ENCODE assay signal across 15 cellular contexts in genomic region chr12:24201258-24201970, GRCh38.
DNase-seq lines count a peak whose midpoint lies in the region; ATAC-seq lines count a peak whose summit lies in the region.
"Had no signal": no experiment of that assay in that cellular context is flagged by ENCODE, and none has a peak within 500 bp of the region (broad histone marks: within the 10 kb centered on the region; RNA-seq: fewer than 3 reads in every experiment).

No MANE protein-coding gene starts in this region.

- H3K36me3 ChIP-seq in CD4-positive, alpha-beta memory T cell (ENCODE audit: insufficient read depth, low read length): no peaks in the 10 kb centered on the region
- H3K36me3 ChIP-seq: neural progenitor cell had no signal

- H3K27ac Mint-ChIP-seq in CD4-positive, alpha-beta memory T cell: no peak overlapping the region
- H3K27ac Mint-ChIP-seq: activated naive CD8-positive, alpha-beta T cell; CD4-positive, CD25-positive, alpha-beta regulatory T cell; neural progenitor cell had no signal

- DNase-seq in renal cortical epithelial cell (ENCODE audit: low read depth) (peak; percentile 83), retina (no peak), NOMO-1 treated with DMSO at 0.1 percent for 48 hours (lab: John Stamatoyannopoulos, UW; ENCODE audit: unreplicated experiment) (no peak), iPS-NIHi7 (ENCODE audit: extremely low spot score) (no peak)
- DNase-seq in CD4-positive, alpha-beta memory T cell: no peak
- DNase-seq: CD4-positive, CD25-positive, alpha-beta regulatory T cell; cerebellar nuclear complex; erythroblast; GF-D8; testis had no signal

- H3K4me3 ChIP-seq in CD4-positive, alpha-beta memory T cell (ENCODE audit: low read length in 2 of 2): no peak overlapping the region
- H3K4me3 ChIP-seq: neural progenitor cell, testis had no signal

- peaks cover 0 to 8% (median 0%) of the 10 kb centered on the region in 8 donors for H3K9me3 Mint-ChIP-seq in CD4-positive, alpha-beta memory T cell

- no peaks in the 10 kb centered on the region for H3K27me3 Mint-ChIP-seq in CD4-positive, alpha-beta memory T cell
- H3K27me3 Mint-ChIP-seq: activated naive CD8-positive, alpha-beta T cell; CD4-positive, CD25-positive, alpha-beta regulatory T cell had no signal

- H3K27ac ChIP-seq in CD4-positive, alpha-beta memory T cell (ENCODE audit: low read depth, low read length): no peak overlapping the region
- H3K27ac ChIP-seq: neural progenitor cell, testis had no signal

- H3K4me1 ChIP-seq in CD4-positive, alpha-beta memory T cell (ENCODE audit: insufficient read depth, low read length): no peaks in the 10 kb centered on the region
- H3K4me1 ChIP-seq: testis had no signal

- H3K27me3 ChIP-seq in CD4-positive, alpha-beta memory T cell (ENCODE audit: insufficient read depth, low read length): no peaks in the 10 kb centered on the region
- H3K27me3 ChIP-seq: neural progenitor cell, testis had no signal

- H3K4me1 Mint-ChIP-seq in CD4-positive, alpha-beta memory T cell: no peaks in the 10 kb centered on the region
- H3K4me1 Mint-ChIP-seq: CD4-positive, CD25-positive, alpha-beta regulatory T cell had no signal

- no peaks in the 10 kb centered on the region for H3K36me3 Mint-ChIP-seq in CD4-positive, alpha-beta memory T cell
- H3K36me3 Mint-ChIP-seq: activated naive CD8-positive, alpha-beta T cell; CD4-positive, CD25-positive, alpha-beta regulatory T cell had no signal

- CTCF ChIA-PET in CD4-positive, alpha-beta memory T cell (lab: Charles Lee; ENCODE audit: partially characterized antibody): no interaction called here

- intact Hi-C loops in CD4-positive, alpha-beta memory T cell (cut with micrococcal nuclease): no loop called here

- H3K4me3 Mint-ChIP-seq in CD4-positive, alpha-beta memory T cell: no peak overlapping the region
- H3K4me3 Mint-ChIP-seq: activated naive CD8-positive, alpha-beta T cell; CD4-positive, CD25-positive, alpha-beta regulatory T cell; neural progenitor cell had no signal

- POLR2A ChIA-PET in CD4-positive, alpha-beta memory T cell (lab: Charles Lee; ENCODE audit: partially characterized antibody): no interaction called here

- H3K9me3 ChIP-seq in CD4-positive, alpha-beta memory T cell (ENCODE audit: control insufficient read depth in 1 of 2, low read length in 2 of 2): no peaks in the 10 kb centered on the region
- H3K9me3 ChIP-seq: testis had no signal

- ATAC-seq in GM18517 (IDR thresholded peaks at IDR 0.05; ENCODE audit: unreplicated experiment) (peak; percentile 50), GM21423 (IDR thresholded peaks at IDR 0.05; ENCODE audit: unreplicated experiment) (peak; percentile 39), HG03460 (IDR thresholded peaks at IDR 0.05; ENCODE audit: unreplicated experiment) (peak; percentile 41)
